ENCODE assay signal across 8 cellular contexts in the genomic region with DNA sequence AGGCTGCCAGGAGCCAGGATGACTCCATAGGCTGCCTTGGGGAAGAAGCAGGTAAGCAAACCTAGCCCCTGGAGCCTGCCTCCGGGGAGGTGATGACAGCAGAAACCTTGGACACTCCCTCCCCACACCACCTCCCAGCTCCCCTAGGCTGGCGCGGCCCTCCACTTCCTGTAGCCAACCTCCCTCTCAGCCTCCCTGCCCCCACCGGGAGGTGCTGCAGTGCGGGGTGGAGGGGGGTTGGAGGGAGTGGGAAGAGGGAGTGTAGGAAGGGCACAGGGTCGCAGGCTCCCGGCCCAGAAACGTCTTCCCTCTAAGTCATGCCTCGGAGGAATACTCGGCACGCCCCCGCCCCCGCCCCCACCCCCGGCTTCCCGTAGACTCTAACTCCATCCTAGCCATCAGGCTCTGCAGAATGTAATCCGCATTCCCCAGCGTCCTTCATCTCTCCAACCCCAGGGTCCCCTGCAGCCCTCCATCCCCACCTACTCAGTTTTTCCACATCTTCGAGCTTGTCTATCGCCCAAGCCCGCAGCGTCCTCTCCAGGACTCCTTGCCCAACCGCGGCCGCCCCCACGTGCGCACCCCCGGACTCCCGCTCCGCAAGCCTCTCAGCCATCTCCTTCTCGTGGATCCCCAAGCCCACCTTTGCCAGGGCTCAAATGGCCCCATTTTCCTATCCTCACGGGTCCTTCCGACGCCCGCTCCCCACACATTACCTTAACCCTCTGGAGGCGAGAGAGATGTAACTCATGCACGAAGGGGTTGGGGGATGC. TPM values are rescaled to one million over a fixed set of nuclear protein-coding genes. Genes with fewer than 3 reads are reported as not detected.
A peak's percentile ranks its signal among the peaks of the same experiment; 100 is the strongest.
DNase-seq lines count a peak whose midpoint lies in the region; ATAC-seq, FAIRE-seq and TF ChIP-seq lines count a peak whose summit lies in the region.

No MANE protein-coding gene starts in this region.

- H3K4me3 ChIP-seq in HCT116 (replicated peaks in 1 of 2; ENCODE audit: low read depth in 1 of 2, low read length in 2 of 2), result peak overlapping the region; percentile 88 to 98
- peak overlapping the region; percentile 79 to 94 (median 83) for H3K4me3 ChIP-seq in endothelial cell of umbilical vein (replicated peaks in 1 of 3; ENCODE audit: insufficient read depth in 1 of 3, low read depth in 1 of 3, low read length in 3 of 3)

- no peaks in the 10 kb centered on the region for H3K27me3 Mint-ChIP-seq in CD4-positive, alpha-beta T cell
- no peaks in the 10 kb centered on the region for H3K27me3 Mint-ChIP-seq in mesothelial cell of epicardium (ENCODE audit: low read depth)

- peak overlapping the region; percentile 92 for H3K27ac Mint-ChIP-seq in CD4-positive, alpha-beta T cell
- H3K27ac Mint-ChIP-seq in mesothelial cell of epicardium, result peak overlapping the region; percentile 93

- no peak for TF ChIP-seq CTCF in CD4-positive, alpha-beta T cell (IDR thresholded peaks at IDR 0.05)
- TF ChIP-seq CTCF in HCT116 (IDR thresholded peaks at IDR 0.05 in 2 of 3, conservative IDR thresholded peaks at IDR 0.05 in 1 of 3; ENCODE audit: borderline replicate concordance in 1 of 3, insufficient read depth in 1 of 3, low read depth in 2 of 3, low read length in 2 of 3), result no peak
- TF ChIP-seq CTCF in endothelial cell of umbilical vein (IDR thresholded peaks at IDR 0.05; ENCODE audit: extremely low read depth in 1 of 2, insufficient read depth in 1 of 2, low read depth in 1 of 2, low read length in 2 of 2), result no peak
- TF ChIP-seq CTCF in mesothelial cell of epicardium (IDR thresholded peaks at IDR 0.05; ENCODE audit: unreplicated experiment), result no peak

- H4K20me1 ChIP-seq in HCT116 (ENCODE audit: insufficient read depth), result no peaks in the 10 kb centered on the region; the same call in 1 of the 2 replicates
- H4K20me1 ChIP-seq in endothelial cell of umbilical vein (replicated peaks; ENCODE audit: control insufficient read depth, extremely low read depth, insufficient read depth, low read length), result no peaks in the 10 kb centered on the region

- H3K9me1 ChIP-seq in endothelial cell of umbilical vein (replicated peaks; ENCODE audit: control insufficient read depth, extremely low read depth, insufficient read depth, low read length), result no peaks in the 10 kb centered on the region

- dilution Hi-C loops in endothelial cell of umbilical vein (cut with MboI; ENCODE audit: extremely low pct_ligation_motif_present, low sequenced_read_pairs), result no loop called here

- CTCF ChIA-PET in CD4-positive, alpha-beta T cell (lab: Charles Lee), result interaction anchor here (0.6 to 3.9 kb wide), 22 partner anchors 8 to 264 kb away, joined by 3 to 51 read pairs (median 6); a partner anchor contains a TSS
- CTCF ChIA-PET in HCT116 (lab: Charles Lee), result interaction anchor here (0.8 to 3.1 kb wide), 10 partner anchors 8 to 305 kb away, joined by 3 to 22 read pairs (median 6); a partner anchor contains a TSS
- CTCF ChIA-PET in endothelial cell of umbilical vein (lab: Charles Lee), result interaction anchor here (0.6 to 4.4 kb wide), 25 partner anchors 8 to 304 kb away, joined by 3 to 94 read pairs (median 7); a partner anchor contains a TSS

- no peak for TF ChIP-seq RAD21 in HCT116 (IDR thresholded peaks at IDR 0.05; ENCODE audit: low read depth)

- no peaks in the 10 kb centered on the region for H3K9me3 ChIP-seq in CD4-positive, alpha-beta T cell (ENCODE audit: control insufficient read depth, low read length)
- no peaks in the 10 kb centered on the region for H3K9me3 ChIP-seq in HCT116 (ENCODE audit: control insufficient read depth in 1 of 2, insufficient read depth in 1 of 2, low read depth in 1 of 2, low read length in 2 of 2)
- H3K9me3 ChIP-seq in endothelial cell of umbilical vein (replicated peaks; ENCODE audit: control insufficient read depth, insufficient read depth, low read length), result no peaks in the 10 kb centered on the region

- H3K36me3 Mint-ChIP-seq in CD4-positive, alpha-beta T cell (ENCODE audit: low read depth), result peaks cover 31% of the 10 kb centered on the region
- H3K36me3 Mint-ChIP-seq in mesothelial cell of epicardium, result peaks cover 11% of the 10 kb centered on the region

- H3K4me1 ChIP-seq in HCT116 (ENCODE audit: control insufficient read depth in 1 of 2, insufficient read depth in 2 of 2, low read length in 2 of 2), result peaks cover 15 to 30% of the 10 kb centered on the region in 2 experiments
- H3K4me1 ChIP-seq in endothelial cell of umbilical vein (ENCODE audit: control insufficient read depth, extremely low read depth, insufficient read depth, low read length), result peaks cover 22% of the 10 kb centered on the region

- H3K27ac ChIP-seq in CD4-positive, alpha-beta T cell (ENCODE audit: low read depth, low read length), result peak overlapping the region; percentile 40
- H3K27ac ChIP-seq in HCT116 (ENCODE audit: low read depth, low read length) (peak overlapping the region; percentile 96), endothelial cell of umbilical vein (ENCODE audit: insufficient read depth, low read depth, low read length) (no peak overlapping the region)

- H3K4me2 ChIP-seq in HCT116 (ENCODE audit: low read length) (peak overlapping the region; percentile 72), endothelial cell of umbilical vein (ENCODE audit: insufficient read depth, low read length) (peak overlapping the region; percentile 80)

- TF ChIP-seq POLR2A in HCT116 (IDR thresholded peaks at IDR 0.05; ENCODE audit: borderline replicate concordance, extremely low read depth, insufficient read depth, insufficient read length) (peak; percentile 21), endothelial cell of umbilical vein (IDR thresholded peaks at IDR 0.05; ENCODE audit: low read depth, low read length) (no peak)

- no peaks in the 10 kb centered on the region for H3K9me2 ChIP-seq in HCT116 (ENCODE audit: insufficient read depth)

- H3K9me3 Mint-ChIP-seq in CD4-positive, alpha-beta T cell, result no peaks in the 10 kb centered on the region
- H3K9me3 Mint-ChIP-seq in mesothelial cell of epicardium, result peaks cover 1% of the 10 kb centered on the region

- POLR2A ChIA-PET in CD4-positive, alpha-beta T cell (lab: Charles Lee), result interaction anchor here (0.9 to 3.7 kb wide), 16 partner anchors 11 to 327 kb away, joined by 3 to 72 read pairs (median 12); a partner anchor contains a TSS
- POLR2A ChIA-PET in HCT116 (lab: Charles Lee), result interaction anchor here (0.6 to 1.7 kb wide), 3 partner anchors 23 to 503 kb away, joined by 3 to 5 read pairs (median 4); a partner anchor contains a TSS
- POLR2A ChIA-PET in endothelial cell of umbilical vein (lab: Charles Lee), result interaction anchor here (0.7 kb wide), 1 partner anchor 29 kb away, joined by 3 read pairs; a partner anchor contains a TSS

- peak; percentile 72 for FAIRE-seq in endothelial cell of umbilical vein (lab: Jason Lieb, UNC)

- ATAC-seq in CD4-positive, alpha-beta T cell (ENCODE audit: poor library complexity), result peak; percentile 1
- ATAC-seq in HCT116 (peak; percentile 57), GM18868 (IDR thresholded peaks at IDR 0.05; ENCODE audit: unreplicated experiment) (no peak)

- peak; percentile 20 to 51 (median 35) for DNase-seq in CD4-positive, alpha-beta T cell
- DNase-seq in HCT116 (ENCODE audit: low read depth, low spot score) (no peak), NCI-H748 treated with DMSO at 0.1 percent for 48 hours (lab: John Stamatoyannopoulos, UW) (peak; percentile 29), endothelial cell of umbilical vein (ENCODE audit: low read depth, low spot score) (peak; percentile 34), mesothelial cell of epicardium (ENCODE audit: low spot score in 2 of 2, unreplicated experiment in 2 of 2) (peak; percentile 36 to 55)
- DNase-seq in activated CD8-positive, alpha-beta memory T cell treated with anti-CD3 and anti-CD28 coated beads, Interleukin-2, amount 50 U/mL, for 4 hours, result peak; percentile 38
- DNase-seq in stimulated activated CD8-positive, alpha-beta memory T cell treated with anti-CD3 and anti-CD28 coated beads, Interleukin-4, amount 100 ng/mL, for 48 hours, result peak; percentile 73

- H2AFZ ChIP-seq in HCT116 (ENCODE audit: low read depth, low read length, poor library complexity, severe bottlenecking) (peak overlapping the region; percentile 35), endothelial cell of umbilical vein (ENCODE audit: low read depth, low read length) (peak overlapping the region; percentile 97)

- peaks cover 21% of the 10 kb centered on the region for H3K79me2 ChIP-seq in HCT116 (ENCODE audit: insufficient read depth, low read length)
- H3K79me2 ChIP-seq in endothelial cell of umbilical vein (ENCODE audit: control insufficient read depth, insufficient read depth, low read length), result peaks cover 16% of the 10 kb centered on the region

- BruUV-seq in HCT116 (replicated peaks; lab: Mats Ljungman, UMichigan) (no TSS peak), endothelial cell of umbilical vein (replicated peaks; lab: Mats Ljungman, UMichigan) (no TSS peak)

- H3K27me3 ChIP-seq in CD4-positive, alpha-beta T cell (ENCODE audit: control insufficient read depth, insufficient read depth, low read length), result no peaks in the 10 kb centered on the region
- H3K27me3 ChIP-seq in HCT116 (ENCODE audit: insufficient read depth, low read length) (no peaks in the 10 kb centered on the region), endothelial cell of umbilical vein (ENCODE audit: control insufficient read depth in 2 of 2, insufficient read depth in 2 of 2, low read length in 2 of 2) (no peaks in the 10 kb centered on the region)

- peak overlapping the region; percentile 97 for H3K4me3 Mint-ChIP-seq in CD4-positive, alpha-beta T cell
- peak overlapping the region; percentile 95 for H3K4me3 Mint-ChIP-seq in mesothelial cell of epicardium

- H3K36me3 ChIP-seq in HCT116 (ENCODE audit: control insufficient read depth in 1 of 2, insufficient read depth in 2 of 2, low read length in 2 of 2) (peaks cover 9 to 16% of the 10 kb centered on the region in 2 experiments; a peak in 2 of 4 replicates), endothelial cell of umbilical vein (ENCODE audit: control insufficient read depth in 2 of 2, extremely low read depth in 1 of 2, insufficient read depth in 2 of 2, low read length in 2 of 2) (peaks cover 0 to 2% of the 10 kb centered on the region in 2 experiments)

- peaks cover 44% of the 10 kb centered on the region for H3K4me1 Mint-ChIP-seq in CD4-positive, alpha-beta T cell (ENCODE audit: low read depth)
- H3K4me1 Mint-ChIP-seq in mesothelial cell of epicardium, result peaks cover 35% of the 10 kb centered on the region

- H3K9ac ChIP-seq in HCT116 (ENCODE audit: low read length) (peak overlapping the region; percentile 86), endothelial cell of umbilical vein (replicated peaks; ENCODE audit: extremely low read depth, insufficient read depth, low read length) (peak overlapping the region; percentile 60)

- intact Hi-C loops in CD4-positive, alpha-beta T cell (cut with DNase I, micrococcal nuclease), result loop anchor here (1.0 to 5.0 kb wide), 9 partner anchors 23 to 1239 kb away; a partner anchor contains a TSS
- intact Hi-C loops in HCT116 (cut with micrococcal nuclease), result loop anchor here (1.0 to 10.0 kb wide), 4 partner anchors 52 to 302 kb away; a partner anchor contains a TSS
- intact Hi-C loops in endothelial cell of umbilical vein (cut with micrococcal nuclease), result loop anchor here (1.0 to 2.0 kb wide), 9 partner anchors 23 to 304 kb away; a partner anchor contains a TSS

- RAD21 ChIA-PET in HCT116 (lab: Charles Lee; ENCODE audit: low non-redundant PET in 1 of 2, low total read pairs in 2 of 2, uncharacterized antibody in 2 of 2, unreplicated experiment in 2 of 2), result interaction anchor here in 1 of 2 experiments (1.5 kb wide), 1 partner anchor 24 kb away, joined by 4 read pairs; a partner anchor contains a TSS

RNA-seq across cellular contexts. Expression of a gene that starts 0.5 kb away (rescaled TPM):
- total RNA-seq in CD4-positive, alpha-beta T cell, result 10 to 100 TPM; 41.0 to 45.2 TPM
- total RNA-seq in HCT116 (2021; ENCODE audit: unreplicated experiment) (77.1 TPM), endothelial cell of umbilical vein (44.0 and 49.3 TPM in 2 replicates), mesothelial cell of epicardium (88.7 to 91.3 TPM (median 91.1 TPM) in 3 replicates)
- polyA plus RNA-seq in HCT116 (2012), result 63.7 and 68.1 TPM in 2 replicates
- polyA plus RNA-seq in endothelial cell of umbilical vein, result 51.3 and 69.2 TPM in 2 replicates
- 39.7 and 42.6 TPM in 2 replicates for polyA plus RNA-seq in endothelial cell of umbilical vein (2011; cell fraction: cytosol; rRNA removed)
- polyA plus RNA-seq in endothelial cell of umbilical vein (2011; cell fraction: nucleus; rRNA removed), result 132 and 154 TPM in 2 replicates
- 26.3 and 27.1 TPM in 2 replicates for polyA plus RNA-seq in endothelial cell of umbilical vein (2012)
- polyA minus RNA-seq in endothelial cell of umbilical vein, result 21.6 and 32.4 TPM in 2 replicates
- 20.3 TPM for polyA minus RNA-seq in endothelial cell of umbilical vein (2011; cell fraction: cytosol; rRNA and poly(A)+ RNA removed)
- 17.9 and 22.1 TPM in 2 replicates for polyA minus RNA-seq in endothelial cell of umbilical vein (2011; cell fraction: nucleus; rRNA and poly(A)+ RNA removed)

RNA-seq across cellular contexts. Expression of a gene that starts 23.3 kb away (rescaled TPM):
- not detected for total RNA-seq in CD4-positive, alpha-beta T cell
- total RNA-seq in HCT116 (2021; ENCODE audit: unreplicated experiment), result 0.07 TPM
- 0.10 and 0.13 TPM in 2 replicates for polyA plus RNA-seq in HCT116 (2012)
- not detected in 2 replicates for total RNA-seq in endothelial cell of umbilical vein
- not detected in 2 replicates for polyA plus RNA-seq in endothelial cell of umbilical vein
- not detected in 2 replicates for polyA plus RNA-seq in endothelial cell of umbilical vein (2011; cell fraction: cytosol; rRNA removed)
- polyA plus RNA-seq in endothelial cell of umbilical vein (2011; cell fraction: nucleus; rRNA removed), result not detected in 2 replicates
- not detected in 2 replicates for polyA plus RNA-seq in endothelial cell of umbilical vein (2012)
- polyA minus RNA-seq in endothelial cell of umbilical vein, result not detected in 2 replicates
- polyA minus RNA-seq in endothelial cell of umbilical vein (2011; cell fraction: cytosol; rRNA and poly(A)+ RNA removed), result not detected
- polyA minus RNA-seq in endothelial cell of umbilical vein (2011; cell fraction: nucleus; rRNA and poly(A)+ RNA removed), result not detected in 2 replicates
- total RNA-seq in mesothelial cell of epicardium, result not detected in 3 replicates

RNA-seq across cellular contexts. Expression of a gene that starts 23.5 kb away (rescaled TPM):
- total RNA-seq in CD4-positive, alpha-beta T cell, result 10 to 100 TPM; 44.4 to 44.8 TPM
- 216 TPM for total RNA-seq in HCT116 (2021; ENCODE audit: unreplicated experiment)
- polyA plus RNA-seq in HCT116 (2012), result 284 and 383 TPM in 2 replicates
- total RNA-seq in endothelial cell of umbilical vein, result 215 and 225 TPM in 2 replicates
- 708 and 710 TPM in 2 replicates for polyA plus RNA-seq in endothelial cell of umbilical vein
- 622 and 785 TPM in 2 replicates for polyA plus RNA-seq in endothelial cell of umbilical vein (2011; cell fraction: cytosol; rRNA removed)
- 193 and 217 TPM in 2 replicates for polyA plus RNA-seq in endothelial cell of umbilical vein (2011; cell fraction: nucleus; rRNA removed)
- polyA plus RNA-seq in endothelial cell of umbilical vein (2012), result 280 and 439 TPM in 2 replicates
- 216 and 233 TPM in 2 replicates for polyA minus RNA-seq in endothelial cell of umbilical vein
- polyA minus RNA-seq in endothelial cell of umbilical vein (2011; cell fraction: cytosol; rRNA and poly(A)+ RNA removed), result 102 TPM
- 29.0 and 45.2 TPM in 2 replicates for polyA minus RNA-seq in endothelial cell of umbilical vein (2011; cell fraction: nucleus; rRNA and poly(A)+ RNA removed)
- 88.9 to 95.9 TPM (median 94.6 TPM) in 3 replicates for total RNA-seq in mesothelial cell of epicardium

RNA-seq across cellular contexts. Expression of a gene that starts 28.9 kb away (rescaled TPM):
- total RNA-seq in CD4-positive, alpha-beta T cell, result 10 to 100 TPM; 58.5 to 58.7 TPM
- total RNA-seq in HCT116 (2021; ENCODE audit: unreplicated experiment) (15.1 TPM), endothelial cell of umbilical vein (27.1 and 29.4 TPM in 2 replicates), mesothelial cell of epicardium (21.9 to 24.3 TPM (median 23.7 TPM) in 3 replicates)
- polyA plus RNA-seq in HCT116 (2012), result 10.0 and 11.5 TPM in 2 replicates
- 17.6 and 21.4 TPM in 2 replicates for polyA plus RNA-seq in endothelial cell of umbilical vein
- 10.9 and 12.7 TPM in 2 replicates for polyA plus RNA-seq in endothelial cell of umbilical vein (2011; cell fraction: cytosol; rRNA removed)
- polyA plus RNA-seq in endothelial cell of umbilical vein (2011; cell fraction: nucleus; rRNA removed), result 68.8 and 75.0 TPM in 2 replicates
- polyA plus RNA-seq in endothelial cell of umbilical vein (2012), result 12.7 and 15.2 TPM in 2 replicates
- polyA minus RNA-seq in endothelial cell of umbilical vein, result 89.1 and 94.6 TPM in 2 replicates
- 18.1 TPM for polyA minus RNA-seq in endothelial cell of umbilical vein (2011; cell fraction: cytosol; rRNA and poly(A)+ RNA removed)
- polyA minus RNA-seq in endothelial cell of umbilical vein (2011; cell fraction: nucleus; rRNA and poly(A)+ RNA removed), result 73.6 and 106 TPM in 2 replicates
